ENCODE assay signal across 34 cellular contexts in genomic region chr12:64311877-64312276, GRCh38.
"Had no signal": no experiment of that assay in that cellular context is flagged by ENCODE, and none has a peak within 500 bp of the region (broad histone marks: within the 10 kb centered on the region; RNA-seq: fewer than 3 reads in every experiment).

No MANE protein-coding gene starts in this region.

- H3K4me3 ChIP-seq: ascending aorta had no signal

- DNase-seq: activated CD4-positive, alpha-beta memory T cell treated with anti-CD3 and anti-CD28 coated beads, Interleukin-2, amount 10 ng/mL, durations not matched to agents 7 days and 5 days; activated CD4-positive, alpha-beta T cell treated with anti-CD3 and anti-CD28 coated beads for 1 hour; activated CD4-positive, alpha-beta T cell treated with anti-CD3 and anti-CD28 coated beads for 36 hours; activated CD4-positive, alpha-beta T cell treated with anti-CD3 and anti-CD28 coated beads for 48 hours; activated CD4-positive, alpha-beta T cell treated with anti-CD3 and anti-CD28 coated beads, Interleukin-2, amount 10 ng/mL, durations not matched to agents 7 days and 5 days; activated CD4-positive, alpha-beta T cell treated with anti-CD3 and anti-CD28 coated beads, Interleukin-2, amount 50 U/mL, for 48 hours; activated CD4-positive, CD25-positive, alpha-beta regulatory T cell; activated CD8-positive, alpha-beta memory T cell treated with anti-CD3 and anti-CD28 coated beads for 24 hours; activated CD8-positive, alpha-beta memory T cell treated with anti-CD3 and anti-CD28 coated beads, Interleukin-2, amount 10 ng/mL, durations not matched to agents 7 days and 5 days; activated CD8-positive, alpha-beta memory T cell treated with anti-CD3 and anti-CD28 coated beads, Interleukin-2, amount 50 U/mL, for 48 hours; activated CD8-positive, alpha-beta T cell treated with anti-CD3 and anti-CD28 coated beads, Interleukin-2, amount 10 ng/mL, durations not matched to agents 7 days and 5 days; activated effector memory CD4-positive, alpha-beta T cell treated with Interleukin-2 at 50 U/mL for 16 hours; activated gamma-delta T cell; activated naive CD4-positive, alpha-beta T cell treated with anti-CD3 and anti-CD28 coated beads, Interleukin-2, amount 10 ng/mL, durations not matched to agents 7 days and 5 days; activated naive CD4-positive, alpha-beta T cell treated with Interleukin-2 at 50 U/mL for 16 hours; activated naive CD8-positive, alpha-beta T cell treated with anti-CD3 and anti-CD28 coated beads, Interleukin-2, amount 10 ng/mL, durations not matched to agents 7 days and 5 days; activated naive CD8-positive, alpha-beta T cell treated with anti-CD3 and anti-CD28 coated beads, Interleukin-2, amount 50 U/mL, for 24 hours; activated T-cell treated with anti-CD3 and anti-CD28 coated beads, Interleukin-2, amount 50 U/mL, for 24 hours; activated T-cell treated with anti-CD3 and anti-CD28 coated beads, Interleukin-2, amount 50 U/mL, for 48 hours; amygdala; anterior cingulate cortex; central memory CD4-positive, alpha-beta T cell; T-helper 2 cell; T-helper 9 cell had no signal

- H3K27me3 ChIP-seq: ascending aorta had no signal

- H3K9me3 ChIP-seq: ascending aorta had no signal

- H3K27me3 Mint-ChIP-seq: activated CD4-positive, alpha-beta memory T cell treated with anti-CD3 and anti-CD28 coated beads, Interleukin-2, amount 10 ng/mL, durations not matched to agents 7 days and 5 days; activated CD4-positive, alpha-beta T cell treated with anti-CD3 and anti-CD28 coated beads for 36 hours; activated CD4-positive, alpha-beta T cell treated with anti-CD3 and anti-CD28 coated beads, Interleukin-2, amount 10 ng/mL, durations not matched to agents 7 days and 5 days; activated CD8-positive, alpha-beta memory T cell treated with anti-CD3 and anti-CD28 coated beads, Interleukin-2, amount 10 ng/mL, durations not matched to agents 7 days and 5 days; activated naive CD4-positive, alpha-beta T cell treated with anti-CD3 and anti-CD28 coated beads, Interleukin-2, amount 50 U/mL, for 24 hours; activated naive CD8-positive, alpha-beta T cell; activated naive CD8-positive, alpha-beta T cell treated with anti-CD3 and anti-CD28 coated beads, Interleukin-2, amount 50 U/mL, for 24 hours; activated T-cell treated with anti-CD3 and anti-CD28 coated beads, Interleukin-2, amount 50 U/mL, for 24 hours; brain had no signal

- H3K4me1 Mint-ChIP-seq: activated CD4-positive, alpha-beta memory T cell treated with anti-CD3 and anti-CD28 coated beads, Interleukin-2, amount 10 ng/mL, durations not matched to agents 7 days and 5 days; activated CD4-positive, alpha-beta T cell treated with anti-CD3 and anti-CD28 coated beads for 36 hours; activated CD4-positive, alpha-beta T cell treated with anti-CD3 and anti-CD28 coated beads, Interleukin-2, amount 10 ng/mL, durations not matched to agents 7 days and 5 days; activated CD8-positive, alpha-beta memory T cell treated with anti-CD3 and anti-CD28 coated beads, Interleukin-2, amount 10 ng/mL, durations not matched to agents 7 days and 5 days; activated naive CD4-positive, alpha-beta T cell treated with anti-CD3 and anti-CD28 coated beads, Interleukin-2, amount 10 ng/mL, durations not matched to agents 7 days and 5 days; activated naive CD4-positive, alpha-beta T cell treated with anti-CD3 and anti-CD28 coated beads, Interleukin-2, amount 50 U/mL, for 24 hours; activated naive CD8-positive, alpha-beta T cell treated with anti-CD3 and anti-CD28 coated beads, Interleukin-2, amount 10 ng/mL, durations not matched to agents 7 days and 5 days; activated naive CD8-positive, alpha-beta T cell treated with anti-CD3 and anti-CD28 coated beads, Interleukin-2, amount 50 U/mL, for 24 hours; brain had no signal

- H3K36me3 ChIP-seq: ascending aorta had no signal

- FAIRE-seq: colon, TTC549 had no signal

- ATAC-seq: activated CD4-positive, alpha-beta T cell treated with anti-CD3 and anti-CD28 coated beads for 36 hours; activated CD4-positive, CD25-positive, alpha-beta regulatory T cell treated with anti-CD3 and anti-CD28 coated beads, Interleukin-2, amount 50 U/mL, for 24 hours; activated CD8-positive, alpha-beta memory T cell treated with anti-CD3 and anti-CD28 coated beads, Interleukin-2, amount 10 ng/mL, durations not matched to agents 7 days and 5 days; activated CD8-positive, alpha-beta T cell treated with anti-CD3 and anti-CD28 coated beads, Interleukin-2, amount 10 ng/mL, durations not matched to agents 7 days and 5 days; activated naive CD8-positive, alpha-beta T cell treated with anti-CD3 and anti-CD28 coated beads, Interleukin-2, amount 50 U/mL, for 24 hours had no signal

- H3K4me1 ChIP-seq: ascending aorta had no signal

- H3K27ac Mint-ChIP-seq: activated CD4-positive, alpha-beta memory T cell treated with anti-CD3 and anti-CD28 coated beads, Interleukin-2, amount 10 ng/mL, durations not matched to agents 7 days and 5 days; activated CD4-positive, alpha-beta T cell treated with anti-CD3 and anti-CD28 coated beads for 36 hours; activated CD4-positive, alpha-beta T cell treated with anti-CD3 and anti-CD28 coated beads, Interleukin-2, amount 10 ng/mL, durations not matched to agents 7 days and 5 days; activated CD8-positive, alpha-beta memory T cell treated with anti-CD3 and anti-CD28 coated beads, Interleukin-2, amount 10 ng/mL, durations not matched to agents 7 days and 5 days; activated CD8-positive, alpha-beta T cell treated with anti-CD3 and anti-CD28 coated beads, Interleukin-2, amount 10 ng/mL, durations not matched to agents 7 days and 5 days; activated naive CD4-positive, alpha-beta T cell treated with anti-CD3 and anti-CD28 coated beads, Interleukin-2, amount 10 ng/mL, durations not matched to agents 7 days and 5 days; activated naive CD4-positive, alpha-beta T cell treated with anti-CD3 and anti-CD28 coated beads, Interleukin-2, amount 50 U/mL, for 24 hours; activated naive CD8-positive, alpha-beta T cell; activated naive CD8-positive, alpha-beta T cell treated with anti-CD3 and anti-CD28 coated beads, Interleukin-2, amount 10 ng/mL, durations not matched to agents 7 days and 5 days; activated naive CD8-positive, alpha-beta T cell treated with anti-CD3 and anti-CD28 coated beads, Interleukin-2, amount 50 U/mL, for 24 hours; activated T-cell treated with anti-CD3 and anti-CD28 coated beads, Interleukin-2, amount 50 U/mL, for 24 hours; activated T-helper 2 cell treated with anti-CD3 and anti-CD28 coated beads, Interferon-gamma antibody, Interleukin-2, Interleukin-4, amounts not matched to agents 10 μg/mL and 5 μg/mL and 100 μg/mL, durations not matched to agents 14 hours and 24 hours and 36 hours; brain; T-helper 2 cell treated with Interferon-gamma antibody and Interleukin-4, amounts not matched to agents 5 μg/mL and 100 μg/mL, for 36 hours had no signal

- H3K27ac ChIP-seq: ascending aorta, VCaP had no signal

- H3K36me3 Mint-ChIP-seq: activated CD8-positive, alpha-beta memory T cell treated with anti-CD3 and anti-CD28 coated beads, Interleukin-2, amount 10 ng/mL, durations not matched to agents 7 days and 5 days; activated naive CD4-positive, alpha-beta T cell treated with anti-CD3 and anti-CD28 coated beads, Interleukin-2, amount 10 ng/mL, durations not matched to agents 7 days and 5 days; activated naive CD4-positive, alpha-beta T cell treated with anti-CD3 and anti-CD28 coated beads, Interleukin-2, amount 50 U/mL, for 24 hours; activated naive CD8-positive, alpha-beta T cell; activated naive CD8-positive, alpha-beta T cell treated with anti-CD3 and anti-CD28 coated beads, Interleukin-2, amount 10 ng/mL, durations not matched to agents 7 days and 5 days; brain had no signal

- H3K4me3 Mint-ChIP-seq: activated CD4-positive, alpha-beta memory T cell treated with anti-CD3 and anti-CD28 coated beads, Interleukin-2, amount 10 ng/mL, durations not matched to agents 7 days and 5 days; activated CD4-positive, alpha-beta T cell treated with anti-CD3 and anti-CD28 coated beads for 36 hours; activated CD4-positive, alpha-beta T cell treated with anti-CD3 and anti-CD28 coated beads, Interleukin-2, amount 10 ng/mL, durations not matched to agents 7 days and 5 days; activated CD8-positive, alpha-beta memory T cell treated with anti-CD3 and anti-CD28 coated beads, Interleukin-2, amount 10 ng/mL, durations not matched to agents 7 days and 5 days; activated CD8-positive, alpha-beta T cell treated with anti-CD3 and anti-CD28 coated beads, Interleukin-2, amount 10 ng/mL, durations not matched to agents 7 days and 5 days; activated naive CD4-positive, alpha-beta T cell treated with anti-CD3 and anti-CD28 coated beads, Interleukin-2, amount 10 ng/mL, durations not matched to agents 7 days and 5 days; activated naive CD4-positive, alpha-beta T cell treated with anti-CD3 and anti-CD28 coated beads, Interleukin-2, amount 50 U/mL, for 24 hours; activated naive CD8-positive, alpha-beta T cell; activated naive CD8-positive, alpha-beta T cell treated with anti-CD3 and anti-CD28 coated beads, Interleukin-2, amount 10 ng/mL, durations not matched to agents 7 days and 5 days; activated naive CD8-positive, alpha-beta T cell treated with anti-CD3 and anti-CD28 coated beads, Interleukin-2, amount 50 U/mL, for 24 hours; activated T-cell treated with anti-CD3 and anti-CD28 coated beads, Interleukin-2, amount 50 U/mL, for 24 hours; brain; T-helper 2 cell treated with Interferon-gamma antibody and Interleukin-4, amounts not matched to agents 5 μg/mL and 100 μg/mL, for 36 hours had no signal

- H3K9me3 Mint-ChIP-seq: activated CD4-positive, alpha-beta memory T cell treated with anti-CD3 and anti-CD28 coated beads, Interleukin-2, amount 10 ng/mL, durations not matched to agents 7 days and 5 days; activated CD4-positive, alpha-beta T cell treated with anti-CD3 and anti-CD28 coated beads, Interleukin-2, amount 10 ng/mL, durations not matched to agents 7 days and 5 days; activated naive CD4-positive, alpha-beta T cell treated with anti-CD3 and anti-CD28 coated beads, Interleukin-2, amount 10 ng/mL, durations not matched to agents 7 days and 5 days; activated naive CD4-positive, alpha-beta T cell treated with anti-CD3 and anti-CD28 coated beads, Interleukin-2, amount 50 U/mL, for 24 hours; activated naive CD8-positive, alpha-beta T cell treated with anti-CD3 and anti-CD28 coated beads, Interleukin-2, amount 10 ng/mL, durations not matched to agents 7 days and 5 days; activated naive CD8-positive, alpha-beta T cell treated with anti-CD3 and anti-CD28 coated beads, Interleukin-2, amount 50 U/mL, for 24 hours; activated T-cell treated with anti-CD3 and anti-CD28 coated beads, Interleukin-2, amount 50 U/mL, for 24 hours; activated T-helper 2 cell treated with anti-CD3 and anti-CD28 coated beads, Interferon-gamma antibody, Interleukin-2, Interleukin-4, amounts not matched to agents 10 μg/mL and 5 μg/mL and 100 μg/mL, durations not matched to agents 14 hours and 24 hours and 36 hours; T-helper 2 cell treated with Interferon-gamma antibody and Interleukin-4, amounts not matched to agents 5 μg/mL and 100 μg/mL, for 36 hours had no signal
